Comparison of ENCODE assay signal across 1 cellular context in the genomic region with DNA sequence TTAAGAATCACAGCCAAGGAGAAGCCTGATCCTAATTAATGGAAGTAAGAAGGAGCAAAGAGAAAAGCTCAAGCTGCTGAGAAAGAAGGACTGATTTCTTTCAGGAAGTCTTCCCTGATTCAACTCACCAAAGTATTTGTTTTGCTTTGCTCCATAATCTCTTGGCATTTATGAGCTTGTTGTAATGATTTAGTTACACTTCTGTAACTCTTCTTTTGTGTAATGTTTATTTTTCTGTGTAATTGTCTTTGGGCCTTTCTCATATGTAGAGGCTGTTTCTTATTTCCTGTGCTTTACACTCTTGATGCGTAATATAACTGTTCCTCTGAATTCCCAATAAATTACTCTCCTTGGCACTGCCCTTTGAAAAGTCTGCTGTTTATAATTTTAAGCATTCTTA.
TF ChIP-seq lines count a peak whose summit lies in the region.

No MANE protein-coding gene starts in this region.

TF ChIP-seq in HEK293, 187 proteins besides CTCF, POLR2A, EP300 and RAD21 (continued from another document and continues in another):
- TF ChIP-seq, protein P1, sequence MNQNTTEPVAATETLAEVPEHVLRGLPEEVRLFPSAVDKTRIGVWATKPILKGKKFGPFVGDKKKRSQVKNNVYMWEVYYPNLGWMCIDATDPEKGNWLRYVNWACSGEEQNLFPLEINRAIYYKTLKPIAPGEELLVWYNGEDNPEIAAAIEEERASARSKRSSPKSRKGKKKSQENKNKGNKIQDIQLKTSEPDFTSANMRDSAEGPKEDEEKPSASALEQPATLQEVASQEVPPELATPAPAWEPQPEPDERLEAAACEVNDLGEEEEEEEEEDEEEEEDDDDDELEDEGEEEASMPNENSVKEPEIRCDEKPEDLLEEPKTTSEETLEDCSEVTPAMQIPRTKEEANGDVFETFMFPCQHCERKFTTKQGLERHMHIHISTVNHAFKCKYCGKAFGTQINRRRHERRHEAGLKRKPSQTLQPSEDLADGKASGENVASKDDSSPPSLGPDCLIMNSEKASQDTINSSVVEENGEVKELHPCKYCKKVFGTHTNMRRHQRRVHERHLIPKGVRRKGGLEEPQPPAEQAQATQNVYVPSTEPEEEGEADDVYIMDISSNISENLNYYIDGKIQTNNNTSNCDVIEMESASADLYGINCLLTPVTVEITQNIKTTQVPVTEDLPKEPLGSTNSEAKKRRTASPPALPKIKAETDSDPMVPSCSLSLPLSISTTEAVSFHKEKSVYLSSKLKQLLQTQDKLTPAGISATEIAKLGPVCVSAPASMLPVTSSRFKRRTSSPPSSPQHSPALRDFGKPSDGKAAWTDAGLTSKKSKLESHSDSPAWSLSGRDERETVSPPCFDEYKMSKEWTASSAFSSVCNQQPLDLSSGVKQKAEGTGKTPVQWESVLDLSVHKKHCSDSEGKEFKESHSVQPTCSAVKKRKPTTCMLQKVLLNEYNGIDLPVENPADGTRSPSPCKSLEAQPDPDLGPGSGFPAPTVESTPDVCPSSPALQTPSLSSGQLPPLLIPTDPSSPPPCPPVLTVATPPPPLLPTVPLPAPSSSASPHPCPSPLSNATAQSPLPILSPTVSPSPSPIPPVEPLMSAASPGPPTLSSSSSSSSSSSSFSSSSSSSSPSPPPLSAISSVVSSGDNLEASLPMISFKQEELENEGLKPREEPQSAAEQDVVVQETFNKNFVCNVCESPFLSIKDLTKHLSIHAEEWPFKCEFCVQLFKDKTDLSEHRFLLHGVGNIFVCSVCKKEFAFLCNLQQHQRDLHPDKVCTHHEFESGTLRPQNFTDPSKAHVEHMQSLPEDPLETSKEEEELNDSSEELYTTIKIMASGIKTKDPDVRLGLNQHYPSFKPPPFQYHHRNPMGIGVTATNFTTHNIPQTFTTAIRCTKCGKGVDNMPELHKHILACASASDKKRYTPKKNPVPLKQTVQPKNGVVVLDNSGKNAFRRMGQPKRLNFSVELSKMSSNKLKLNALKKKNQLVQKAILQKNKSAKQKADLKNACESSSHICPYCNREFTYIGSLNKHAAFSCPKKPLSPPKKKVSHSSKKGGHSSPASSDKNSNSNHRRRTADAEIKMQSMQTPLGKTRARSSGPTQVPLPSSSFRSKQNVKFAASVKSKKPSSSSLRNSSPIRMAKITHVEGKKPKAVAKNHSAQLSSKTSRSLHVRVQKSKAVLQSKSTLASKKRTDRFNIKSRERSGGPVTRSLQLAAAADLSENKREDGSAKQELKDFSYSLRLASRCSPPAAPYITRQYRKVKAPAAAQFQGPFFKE (tag by site-specific recombination; IDR thresholded peaks at IDR 0.05; ENCODE audit: borderline replicate concordance): no peak
- TF ChIP-seq ZNF514 (tag by site-specific recombination; IDR thresholded peaks at IDR 0.05): no peak
- TF ChIP-seq, protein P2, sequence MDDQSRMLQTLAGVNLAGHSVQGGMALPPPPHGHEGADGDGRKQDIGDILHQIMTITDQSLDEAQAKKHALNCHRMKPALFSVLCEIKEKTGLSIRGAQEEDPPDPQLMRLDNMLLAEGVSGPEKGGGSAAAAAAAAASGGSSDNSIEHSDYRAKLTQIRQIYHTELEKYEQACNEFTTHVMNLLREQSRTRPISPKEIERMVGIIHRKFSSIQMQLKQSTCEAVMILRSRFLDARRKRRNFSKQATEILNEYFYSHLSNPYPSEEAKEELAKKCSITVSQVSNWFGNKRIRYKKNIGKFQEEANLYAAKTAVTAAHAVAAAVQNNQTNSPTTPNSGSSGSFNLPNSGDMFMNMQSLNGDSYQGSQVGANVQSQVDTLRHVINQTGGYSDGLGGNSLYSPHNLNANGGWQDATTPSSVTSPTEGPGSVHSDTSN (CRISPR knock-in tag; IDR thresholded peaks at IDR 0.05): no peak
- peak; percentile 75 for TF ChIP-seq GLI2 (tag by site-specific recombination; IDR thresholded peaks at IDR 0.05; ENCODE audit: borderline replicate concordance, low read depth)
- 0 out of 2 replicates have a peak, but pooled peaks have one; percentile 44 for TF ChIP-seq ZNF19 (tag by site-specific recombination; IDR thresholded peaks at IDR 0.05; ENCODE audit: low read depth)
- no peak for TF ChIP-seq ZBTB7A (tag by site-specific recombination; IDR thresholded peaks at IDR 0.05; ENCODE audit: low read depth)
- TF ChIP-seq ZBTB21 (tag by site-specific recombination; IDR thresholded peaks at IDR 0.05): peak; percentile 71
- no peak for TF ChIP-seq ZNF350 (tag by site-specific recombination; IDR thresholded peaks at IDR 0.05)
- no peak for TF ChIP-seq ZSCAN23 (tag by site-specific recombination; IDR thresholded peaks at IDR 0.05)
- TF ChIP-seq ZNF48 (tag by site-specific recombination; IDR thresholded peaks at IDR 0.05): no peak
- TF ChIP-seq, protein P3, sequence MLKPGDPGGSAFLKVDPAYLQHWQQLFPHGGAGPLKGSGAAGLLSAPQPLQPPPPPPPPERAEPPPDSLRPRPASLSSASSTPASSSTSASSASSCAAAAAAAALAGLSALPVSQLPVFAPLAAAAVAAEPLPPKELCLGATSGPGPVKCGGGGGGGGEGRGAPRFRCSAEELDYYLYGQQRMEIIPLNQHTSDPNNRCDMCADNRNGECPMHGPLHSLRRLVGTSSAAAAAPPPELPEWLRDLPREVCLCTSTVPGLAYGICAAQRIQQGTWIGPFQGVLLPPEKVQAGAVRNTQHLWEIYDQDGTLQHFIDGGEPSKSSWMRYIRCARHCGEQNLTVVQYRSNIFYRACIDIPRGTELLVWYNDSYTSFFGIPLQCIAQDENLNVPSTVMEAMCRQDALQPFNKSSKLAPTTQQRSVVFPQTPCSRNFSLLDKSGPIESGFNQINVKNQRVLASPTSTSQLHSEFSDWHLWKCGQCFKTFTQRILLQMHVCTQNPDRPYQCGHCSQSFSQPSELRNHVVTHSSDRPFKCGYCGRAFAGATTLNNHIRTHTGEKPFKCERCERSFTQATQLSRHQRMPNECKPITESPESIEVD (tag by site-specific recombination; IDR thresholded peaks at IDR 0.05): peak; percentile 97
- no peak for TF ChIP-seq ZNF571 (tag by site-specific recombination; IDR thresholded peaks at IDR 0.05)
- TF ChIP-seq ZNF624 (tag by site-specific recombination; IDR thresholded peaks at IDR 0.05): no peak
- 0 out of 2 replicates have a peak, but pooled peaks have one; percentile 40 for TF ChIP-seq ZFP69B (tag by site-specific recombination; IDR thresholded peaks at IDR 0.05)
- TF ChIP-seq, protein P4, sequence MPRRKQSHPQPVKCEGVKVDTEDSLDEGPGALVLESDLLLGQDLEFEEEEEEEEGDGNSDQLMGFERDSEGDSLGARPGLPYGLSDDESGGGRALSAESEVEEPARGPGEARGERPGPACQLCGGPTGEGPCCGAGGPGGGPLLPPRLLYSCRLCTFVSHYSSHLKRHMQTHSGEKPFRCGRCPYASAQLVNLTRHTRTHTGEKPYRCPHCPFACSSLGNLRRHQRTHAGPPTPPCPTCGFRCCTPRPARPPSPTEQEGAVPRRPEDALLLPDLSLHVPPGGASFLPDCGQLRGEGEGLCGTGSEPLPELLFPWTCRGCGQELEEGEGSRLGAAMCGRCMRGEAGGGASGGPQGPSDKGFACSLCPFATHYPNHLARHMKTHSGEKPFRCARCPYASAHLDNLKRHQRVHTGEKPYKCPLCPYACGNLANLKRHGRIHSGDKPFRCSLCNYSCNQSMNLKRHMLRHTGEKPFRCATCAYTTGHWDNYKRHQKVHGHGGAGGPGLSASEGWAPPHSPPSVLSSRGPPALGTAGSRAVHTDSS (tag by site-specific recombination; IDR thresholded peaks at IDR 0.05): no peak
- TF ChIP-seq ZNF548 (tag by site-specific recombination; IDR thresholded peaks at IDR 0.05): no peak
- TF ChIP-seq, protein P5, sequence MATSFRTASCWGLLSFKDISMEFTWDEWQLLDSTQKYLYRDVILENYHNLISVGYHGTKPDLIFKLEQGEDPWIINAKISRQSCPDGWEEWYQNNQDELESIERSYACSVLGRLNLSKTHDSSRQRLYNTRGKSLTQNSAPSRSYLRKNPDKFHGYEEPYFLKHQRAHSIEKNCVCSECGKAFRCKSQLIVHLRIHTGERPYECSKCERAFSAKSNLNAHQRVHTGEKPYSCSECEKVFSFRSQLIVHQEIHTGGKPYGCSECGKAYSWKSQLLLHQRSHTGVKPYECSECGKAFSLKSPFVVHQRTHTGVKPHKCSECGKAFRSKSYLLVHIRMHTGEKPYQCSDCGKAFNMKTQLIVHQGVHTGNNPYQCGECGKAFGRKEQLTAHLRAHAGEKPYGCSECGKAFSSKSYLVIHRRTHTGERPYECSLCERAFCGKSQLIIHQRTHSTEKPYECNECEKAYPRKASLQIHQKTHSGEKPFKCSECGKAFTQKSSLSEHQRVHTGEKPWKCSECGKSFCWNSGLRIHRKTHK (tag by site-specific recombination; IDR thresholded peaks at IDR 0.05): no peak
- TF ChIP-seq ZNF114 (tag by site-specific recombination; IDR thresholded peaks at IDR 0.05): no peak
- TF ChIP-seq, protein P6, sequence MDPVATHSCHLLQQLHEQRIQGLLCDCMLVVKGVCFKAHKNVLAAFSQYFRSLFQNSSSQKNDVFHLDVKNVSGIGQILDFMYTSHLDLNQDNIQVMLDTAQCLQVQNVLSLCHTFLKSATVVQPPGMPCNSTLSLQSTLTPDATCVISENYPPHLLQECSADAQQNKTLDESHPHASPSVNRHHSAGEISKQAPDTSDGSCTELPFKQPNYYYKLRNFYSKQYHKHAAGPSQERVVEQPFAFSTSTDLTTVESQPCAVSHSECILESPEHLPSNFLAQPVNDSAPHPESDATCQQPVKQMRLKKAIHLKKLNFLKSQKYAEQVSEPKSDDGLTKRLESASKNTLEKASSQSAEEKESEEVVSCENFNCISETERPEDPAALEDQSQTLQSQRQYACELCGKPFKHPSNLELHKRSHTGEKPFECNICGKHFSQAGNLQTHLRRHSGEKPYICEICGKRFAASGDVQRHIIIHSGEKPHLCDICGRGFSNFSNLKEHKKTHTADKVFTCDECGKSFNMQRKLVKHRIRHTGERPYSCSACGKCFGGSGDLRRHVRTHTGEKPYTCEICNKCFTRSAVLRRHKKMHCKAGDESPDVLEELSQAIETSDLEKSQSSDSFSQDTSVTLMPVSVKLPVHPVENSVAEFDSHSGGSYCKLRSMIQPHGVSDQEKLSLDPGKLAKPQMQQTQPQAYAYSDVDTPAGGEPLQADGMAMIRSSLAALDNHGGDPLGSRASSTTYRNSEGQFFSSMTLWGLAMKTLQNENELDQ (tag by site-specific recombination; IDR thresholded peaks at IDR 0.05; ENCODE audit: low read depth): no peak
- no peak for TF ChIP-seq ZNF830 (tag by site-specific recombination; IDR thresholded peaks at IDR 0.05; ENCODE audit: low read depth)
- no peak for TF ChIP-seq ZNF426 (tag by site-specific recombination; IDR thresholded peaks at IDR 0.05)
- no peak for TF ChIP-seq ZNF670 (tag by site-specific recombination; IDR thresholded peaks at IDR 0.05; ENCODE audit: low read depth)
- no peak for TF ChIP-seq ZNF157 (tag by site-specific recombination; IDR thresholded peaks at IDR 0.05)
- TF ChIP-seq SP7 (tag by site-specific recombination; IDR thresholded peaks at IDR 0.05): peak; percentile 65
- peak; percentile 99 for TF ChIP-seq OSR2 (tag by site-specific recombination; IDR thresholded peaks at IDR 0.05)
- no peak for TF ChIP-seq ZIC2 (tag by site-specific recombination; IDR thresholded peaks at IDR 0.05)
- TF ChIP-seq ZNF555 (tag by site-specific recombination; conservative IDR thresholded peaks at IDR 0.05): no peak
- TF ChIP-seq GLIS1 (tag by site-specific recombination; IDR thresholded peaks at IDR 0.05): peak; percentile 27; the same call in 1 of the 2 replicates
- TF ChIP-seq BCL11A (tag by site-specific recombination; IDR thresholded peaks at IDR 0.05; ENCODE audit: low read depth): peak; percentile 64; the same call in 1 of the 2 replicates
- TF ChIP-seq ZNF341 (tag by site-specific recombination; IDR thresholded peaks at IDR 0.05; ENCODE audit: low read depth): no peak
- no peak for TF ChIP-seq EGR2 (tag by site-specific recombination; IDR thresholded peaks at IDR 0.05; ENCODE audit: low read depth)
- TF ChIP-seq, protein P7, sequence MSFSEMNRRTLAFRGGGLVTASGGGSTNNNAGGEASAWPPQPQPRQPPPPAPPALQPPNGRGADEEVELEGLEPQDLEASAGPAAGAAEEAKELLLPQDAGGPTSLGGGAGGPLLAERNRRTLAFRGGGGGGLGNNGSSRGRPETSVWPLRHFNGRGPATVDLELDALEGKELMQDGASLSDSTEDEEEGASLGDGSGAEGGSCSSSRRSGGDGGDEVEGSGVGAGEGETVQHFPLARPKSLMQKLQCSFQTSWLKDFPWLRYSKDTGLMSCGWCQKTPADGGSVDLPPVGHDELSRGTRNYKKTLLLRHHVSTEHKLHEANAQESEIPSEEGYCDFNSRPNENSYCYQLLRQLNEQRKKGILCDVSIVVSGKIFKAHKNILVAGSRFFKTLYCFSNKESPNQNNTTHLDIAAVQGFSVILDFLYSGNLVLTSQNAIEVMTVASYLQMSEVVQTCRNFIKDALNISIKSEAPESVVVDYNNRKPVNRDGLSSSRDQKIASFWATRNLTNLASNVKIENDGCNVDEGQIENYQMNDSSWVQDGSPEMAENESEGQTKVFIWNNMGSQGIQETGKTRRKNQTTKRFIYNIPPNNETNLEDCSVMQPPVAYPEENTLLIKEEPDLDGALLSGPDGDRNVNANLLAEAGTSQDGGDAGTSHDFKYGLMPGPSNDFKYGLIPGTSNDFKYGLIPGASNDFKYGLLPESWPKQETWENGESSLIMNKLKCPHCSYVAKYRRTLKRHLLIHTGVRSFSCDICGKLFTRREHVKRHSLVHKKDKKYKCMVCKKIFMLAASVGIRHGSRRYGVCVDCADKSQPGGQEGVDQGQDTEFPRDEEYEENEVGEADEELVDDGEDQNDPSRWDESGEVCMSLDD (tag by site-specific recombination; IDR thresholded peaks at IDR 0.05): no peak
- TF ChIP-seq, protein P8, sequence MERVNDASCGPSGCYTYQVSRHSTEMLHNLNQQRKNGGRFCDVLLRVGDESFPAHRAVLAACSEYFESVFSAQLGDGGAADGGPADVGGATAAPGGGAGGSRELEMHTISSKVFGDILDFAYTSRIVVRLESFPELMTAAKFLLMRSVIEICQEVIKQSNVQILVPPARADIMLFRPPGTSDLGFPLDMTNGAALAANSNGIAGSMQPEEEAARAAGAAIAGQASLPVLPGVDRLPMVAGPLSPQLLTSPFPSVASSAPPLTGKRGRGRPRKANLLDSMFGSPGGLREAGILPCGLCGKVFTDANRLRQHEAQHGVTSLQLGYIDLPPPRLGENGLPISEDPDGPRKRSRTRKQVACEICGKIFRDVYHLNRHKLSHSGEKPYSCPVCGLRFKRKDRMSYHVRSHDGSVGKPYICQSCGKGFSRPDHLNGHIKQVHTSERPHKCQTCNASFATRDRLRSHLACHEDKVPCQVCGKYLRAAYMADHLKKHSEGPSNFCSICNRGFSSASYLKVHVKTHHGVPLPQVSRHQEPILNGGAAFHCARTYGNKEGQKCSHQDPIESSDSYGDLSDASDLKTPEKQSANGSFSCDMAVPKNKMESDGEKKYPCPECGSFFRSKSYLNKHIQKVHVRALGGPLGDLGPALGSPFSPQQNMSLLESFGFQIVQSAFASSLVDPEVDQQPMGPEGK (tag by site-specific recombination; IDR thresholded peaks at IDR 0.05): peak; percentile 24; the same call in 1 of the 2 replicates
- no peak for TF ChIP-seq ZNF311 (tag by site-specific recombination; IDR thresholded peaks at IDR 0.05; ENCODE audit: borderline replicate concordance)
- 0 out of 2 replicates have a peak, but pooled peaks have one; percentile 23 for TF ChIP-seq ZNF558 (tag by site-specific recombination; IDR thresholded peaks at IDR 0.05)
- TF ChIP-seq ZNF654 (tag by site-specific recombination; IDR thresholded peaks at IDR 0.05; ENCODE audit: low read depth): peak; percentile 13; the same call in 1 of the 2 replicates
- no peak for TF ChIP-seq ZFP3 (tag by site-specific recombination; IDR thresholded peaks at IDR 0.05; ENCODE audit: low read depth)
